8 cellular contexts compared by ENCODE assay signal in genomic region chr1:958823-959729, GRCh38. TPM values are rescaled to one million over a fixed set of nuclear protein-coding genes. Genes with fewer than 3 reads are reported as not detected.
DNase-seq lines count a peak whose midpoint lies in the region; ATAC-seq and TF ChIP-seq lines count a peak whose summit lies in the region.

NOC2L (minus strand) TSS chr1:959256; CDS start chr1:959240, 16 bp downstream.

- peak within 1 kb of the TSS; percentile 94 for H3K4me3 ChIP-seq in GM08714 (ENCODE audit: low read length)
- H3K4me3 ChIP-seq in adrenal gland, result peak within 1 kb of the TSS; percentile 19 to 99 (median 92)
- H3K4me3 ChIP-seq in psoas muscle, result peak within 1 kb of the TSS; percentile 86
- H3K4me3 ChIP-seq in urinary bladder (ENCODE audit: low read depth, low read length), result peak within 1 kb of the TSS; percentile 96

- H3K36me3 ChIP-seq in adrenal gland (replicated peaks in 1 of 2) (peaks cover 0 to 29% of the 10 kb centered on the region in 2 donors), psoas muscle (ENCODE audit: insufficient read depth in 1 of 2, low read depth in 1 of 2) (peaks cover 4 to 41% of the 10 kb centered on the region in 2 donors), urinary bladder (ENCODE audit: insufficient read depth) (peaks cover 6% of the 10 kb centered on the region)

- no peaks in the 10 kb centered on the region; the same call in 1 of the 2 replicates for H3K27me3 Mint-ChIP-seq in HFFc6 (ENCODE audit: insufficient read depth)

- H3K9me3 ChIP-seq in adrenal gland (replicated peaks in 1 of 3) (no peaks in the 10 kb centered on the region), psoas muscle (no peaks in the 10 kb centered on the region)

- WGBS in adrenal gland, 4 donors, result 2 to 6% (median 4%) methylated on average over 22 to 101 of the region's 101 CpGs
- 3 to 7% (median 6%) methylated on average over 70 to 101 of the region's 101 CpGs for WGBS in psoas muscle, 3 donors
- 7% methylated on average over 101 of the region's 101 CpGs for WGBS in urinary bladder

- DNase-seq in HFFc6, result peak; percentile 82
- DNase-seq in NCI-H1105 (lab: John Stamatoyannopoulos, UW), result peak; percentile 83
- DNase-seq in adrenal gland, result peak; percentile 88 to 96 (median 93)
- DNase-seq in left cardiac atrium, result peak; percentile 94
- DNase-seq in psoas muscle, result peak; percentile 92 to 97

- intact Hi-C loops in T-helper 1 cell treated with Interleukin-12 subunit alpha and Interleukin-12 subunit beta and Interleukin-4 antibody, amounts not matched to agents 30 ng/mL and 1 ng/mL, for 36 hours (cut with micrococcal nuclease), result loop anchor here (1.0 to 5.0 kb wide), 4 partner anchors 8 to 253 kb away; partner anchors contain the start of genes C1orf159 and TNFRSF4
- intact Hi-C loops in adrenal gland (cut with DNase I), result no loop called here
- intact Hi-C loops in left cardiac atrium (cut with DNase I), result no loop called here
- intact Hi-C loops in psoas muscle (cut with DNase I), result no loop called here

- peak within 1 kb of the TSS in 2 of 5 donors; percentile 48 to 61 for H3K27ac ChIP-seq in adrenal gland
- peak within 1 kb of the TSS; percentile 76 for H3K27ac ChIP-seq in psoas muscle
- H3K27ac ChIP-seq in urinary bladder (ENCODE audit: low read depth), result peak within 1 kb of the TSS; percentile 43

- no peak for TF ChIP-seq POLR2A in adrenal gland (IDR thresholded peaks at IDR 0.05)

- H3K27ac Mint-ChIP-seq in HFFc6, result peak within 1 kb of the TSS; percentile 84

- peak; percentile 95 to 96 for ATAC-seq in left cardiac atrium
- ATAC-seq in psoas muscle, result peak; percentile 95 to 97 (median 96)

- no peaks in the 10 kb centered on the region for H3K9me3 Mint-ChIP-seq in HFFc6

- H3K27me3 ChIP-seq in adrenal gland (no peaks in the 10 kb centered on the region), psoas muscle (ENCODE audit: insufficient read depth in 3 of 3, low read length in 2 of 3) (no peaks in the 10 kb centered on the region)

- TF ChIP-seq CTCF in HFFc6 (IDR thresholded peaks at IDR 0.05) (no peak), adrenal gland (IDR thresholded peaks at IDR 0.05) (no peak), psoas muscle (IDR thresholded peaks at IDR 0.05) (no peak)

- peaks cover 21% of the 10 kb centered on the region for H3K36me3 Mint-ChIP-seq in HFFc6 (ENCODE audit: low read depth)

- H3K4me1 Mint-ChIP-seq in HFFc6 (ENCODE audit: low read depth), result peaks cover 16% of the 10 kb centered on the region

- H3K4me3 Mint-ChIP-seq in HFFc6, result peak within 1 kb of the TSS; percentile 100

- H3K4me1 ChIP-seq in adrenal gland (replicated peaks in 1 of 2) (peaks cover 17 to 20% of the 10 kb centered on the region in 2 donors), psoas muscle (peaks cover 17% of the 10 kb centered on the region), urinary bladder (ENCODE audit: insufficient read depth) (peaks cover 3% of the 10 kb centered on the region)

RNA-seq across cellular contexts. Expression of gene NOC2L, which starts in this region (rescaled TPM):
- total RNA-seq in HFFc6 (2021; fragmentation: NEBNext Ultra II Directional; extraction: Animal tissue kit (Norgen Biotek cat#: 25700)), result 100 to 1,000 TPM; 112 to 142 (median 119) TPM
- total RNA-seq in T-helper 1 cell treated with Interleukin-12 subunit alpha and Interleukin-12 subunit beta and Interleukin-4 antibody, amounts not matched to agents 30 ng/mL and 1 ng/mL, for 36 hours, result 90.0 and 93.1 TPM in 2 replicates
- total RNA-seq in adrenal gland, result 10 to 100 TPM; 22.4 to 58.9 (median 38.1) TPM
- polyA plus RNA-seq in adrenal gland, result 10 to 100 TPM; 39.2 to 97.7 (median 64.9) TPM
- total RNA-seq in left cardiac atrium, result 10 to 100 TPM; 38.1 to 48.7 TPM
- total RNA-seq in psoas muscle, result 10 to 100 TPM; 61.4 to 87.0 (median 82.7) TPM
- polyA plus RNA-seq in psoas muscle, result 100 to 1,000 TPM in 1 of 3 donors, 10 to 100 TPM in 2; 78.1 to 106 (median 92.7) TPM
- 27.1 TPM for total RNA-seq in urinary bladder
- polyA plus RNA-seq in urinary bladder, result 59.5 TPM
